Comparison of ENCODE assay signal across 8 cellular contexts in the genomic region with DNA sequence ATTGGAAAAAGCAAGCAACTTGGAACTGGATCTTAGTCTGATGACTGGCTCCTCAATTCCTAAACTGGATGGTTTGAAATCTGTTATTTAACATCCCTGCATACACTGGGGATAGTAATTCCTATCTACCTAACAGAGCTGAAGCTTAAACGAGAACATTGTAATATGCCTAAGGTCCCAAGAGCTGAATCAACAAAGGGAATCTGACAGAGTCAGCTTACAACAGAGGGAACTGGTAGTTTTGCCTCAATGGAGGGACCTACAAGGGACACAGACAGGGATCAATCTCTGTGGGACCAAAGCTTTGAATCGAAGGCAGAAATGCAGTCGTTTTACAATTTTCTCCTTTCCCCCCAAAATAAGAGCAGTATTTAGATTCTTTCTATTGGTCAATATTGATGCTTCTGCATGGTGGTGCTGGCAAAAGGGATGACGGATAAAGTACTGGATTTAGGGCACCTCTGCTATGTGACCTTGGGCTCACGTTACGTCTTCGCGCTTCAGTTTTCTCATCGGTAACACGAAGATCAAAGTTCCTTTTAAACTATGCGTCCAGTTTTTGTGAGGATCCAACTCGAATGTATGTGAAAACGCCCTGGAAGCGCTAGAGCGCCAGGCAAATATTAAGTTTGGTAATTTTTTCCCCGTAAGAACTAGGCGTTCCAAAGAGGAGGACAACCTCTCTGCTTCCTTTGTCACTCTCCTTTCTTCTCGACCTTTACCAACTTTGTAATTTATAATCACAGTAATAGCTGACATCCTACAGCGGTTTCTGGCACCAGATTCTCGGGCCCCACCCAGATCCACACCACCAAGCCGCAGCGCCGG. TPM values are rescaled to one million over a fixed set of nuclear protein-coding genes. Genes with fewer than 3 reads are reported as not detected.
DNase-seq lines count a peak whose midpoint lies in the region; ATAC-seq and TF ChIP-seq lines count a peak whose summit lies in the region.

No MANE protein-coding gene starts in this region.

- no peaks in the 10 kb centered on the region for H3K9me3 Mint-ChIP-seq in GM23338
- no peaks in the 10 kb centered on the region for H3K9me3 Mint-ChIP-seq in WTC11
- no peaks in the 10 kb centered on the region for H3K9me3 Mint-ChIP-seq in activated T-helper 17 cell treated with anti-CD3 and anti-CD28 coated beads, Interleukin-2, amount 50 U/mL, for 72 hours

- H3K27me3 ChIP-seq in GM23338 (ENCODE audit: insufficient read depth) (peaks cover 16% of the 10 kb centered on the region), stomach smooth muscle (ENCODE audit: control insufficient read depth in 1 of 2, insufficient read depth in 2 of 2, low read length in 2 of 2) (no peaks in the 10 kb centered on the region)

- H3K27me3 Mint-ChIP-seq in GM23338 (ENCODE audit: insufficient read depth, low read depth, poor library complexity) (peaks cover 7% of the 10 kb centered on the region), WTC11 (ENCODE audit: low read depth) (peaks cover 12% of the 10 kb centered on the region)
- no peaks in the 10 kb centered on the region for H3K27me3 Mint-ChIP-seq in activated T-helper 17 cell treated with anti-CD3 and anti-CD28 coated beads, Interleukin-2, amount 50 U/mL, for 72 hours

- H3K27ac ChIP-seq in GM23338 (ENCODE audit: low read depth) (no peak overlapping the region), stomach smooth muscle (ENCODE audit: low read length) (peak overlapping the region; percentile 89)

- no peak overlapping the region for H3K27ac Mint-ChIP-seq in GM23338
- H3K27ac Mint-ChIP-seq in WTC11, result no peak overlapping the region
- no peak overlapping the region for H3K27ac Mint-ChIP-seq in activated T-helper 17 cell treated with anti-CD3 and anti-CD28 coated beads, Interleukin-2, amount 50 U/mL, for 72 hours

- POLR2A ChIA-PET in WTC11 (lab: Charles Lee), result interaction anchor here (0.7 to 1.5 kb wide), 3 partner anchors 50 to 271 kb away, joined by 4 read pairs; a partner anchor contains a TSS

- H3K9me3 ChIP-seq in iPS-18c (ENCODE audit: control insufficient read depth, insufficient read depth, low read length), result no peaks in the 10 kb centered on the region
- no peaks in the 10 kb centered on the region for H3K9me3 ChIP-seq in stomach smooth muscle (ENCODE audit: control insufficient read depth in 2 of 2, low read length in 2 of 2)

- H3K9ac ChIP-seq in stomach smooth muscle (ENCODE audit: low read length in 2 of 2), result peak overlapping the region; percentile 77 to 85

- peak; percentile 26 for DNase-seq in GM23338 (ENCODE audit: low spot score)
- no peak for DNase-seq in WTC11 (ENCODE audit: low spot score)
- no peak for DNase-seq in activated gamma-delta T cell (lab: John Stamatoyannopoulos, UW)
- DNase-seq in cerebellum (ENCODE audit: low spot score), result no peak
- no peak for DNase-seq in middle frontal gyrus (ENCODE audit: extremely low spot score, low spot score)

- ATAC-seq in GM23338 (no peak), WTC11 (no peak)
- no peak for ATAC-seq in activated T-helper 17 cell treated with anti-CD3 and anti-CD28 coated beads, Interleukin-2, amount 50 U/mL, for 72 hours (replicated peaks)

- H3K4me2 ChIP-seq in GM23338, result peak overlapping the region; percentile 91

- peaks cover 3% of the 10 kb centered on the region; the same call in 1 of the 2 replicates for H3F3A ChIP-seq in GM23338 (replicated peaks; ENCODE audit: low read depth)

- H3K36me3 Mint-ChIP-seq in GM23338 (ENCODE audit: low read depth) (no peaks in the 10 kb centered on the region), WTC11 (peaks cover 6% of the 10 kb centered on the region)
- peaks cover 18% of the 10 kb centered on the region for H3K36me3 Mint-ChIP-seq in activated T-helper 17 cell treated with anti-CD3 and anti-CD28 coated beads, Interleukin-2, amount 50 U/mL, for 72 hours (ENCODE audit: low read depth)

- H3K4me1 ChIP-seq in GM23338 (ENCODE audit: insufficient read depth) (peaks cover 6% of the 10 kb centered on the region; the same call in 1 of the 2 replicates), stomach smooth muscle (ENCODE audit: control insufficient read depth, insufficient read depth, low read length) (peaks cover 29% of the 10 kb centered on the region)

- peaks cover 53% of the 10 kb centered on the region for H3K79me2 ChIP-seq in GM23338 (replicated peaks; ENCODE audit: insufficient read depth)

- H3K4me3 ChIP-seq in GM23338 (peak overlapping the region; percentile 71), iPS-18c (ENCODE audit: insufficient read depth, low read depth, low read length) (peak overlapping the region; percentile 62), stomach smooth muscle (ENCODE audit: low read length in 2 of 2) (peak overlapping the region; percentile 85 to 98)

- H4K20me1 ChIP-seq in GM23338 (replicated peaks; ENCODE audit: insufficient read depth), result peaks cover 47% of the 10 kb centered on the region

- no peaks in the 10 kb centered on the region for H3K9me2 ChIP-seq in GM23338 (ENCODE audit: insufficient read depth)

- TF ChIP-seq CTCF in GM23338 (conservative IDR thresholded peaks at IDR 0.05; ENCODE audit: low read depth in 2 of 2) (no peak), WTC11 (IDR thresholded peaks at IDR 0.05) (no peak)

- peaks cover 8% of the 10 kb centered on the region; the same call in 2 of the 3 replicates for H3K4me1 Mint-ChIP-seq in GM23338
- peaks cover 8% of the 10 kb centered on the region; the same call in 1 of the 2 replicates for H3K4me1 Mint-ChIP-seq in WTC11
- H3K4me1 Mint-ChIP-seq in activated T-helper 17 cell treated with anti-CD3 and anti-CD28 coated beads, Interleukin-2, amount 50 U/mL, for 72 hours, result peaks cover 7% of the 10 kb centered on the region

- H3K4me3 Mint-ChIP-seq in GM23338 (no peak overlapping the region), WTC11 (no peak overlapping the region)
- H3K4me3 Mint-ChIP-seq in activated T-helper 17 cell treated with anti-CD3 and anti-CD28 coated beads, Interleukin-2, amount 50 U/mL, for 72 hours, result no peak overlapping the region

- H2AFZ ChIP-seq in GM23338, result no peak overlapping the region

- CTCF ChIA-PET in WTC11 (lab: Charles Lee), result interaction anchor here (1.0 to 1.6 kb wide), 3 partner anchors 40 to 118 kb away, joined by 4 to 11 read pairs (median 4); no protein-coding TSS in a partner anchor

- H3K36me3 ChIP-seq in GM23338 (ENCODE audit: insufficient read depth) (no peaks in the 10 kb centered on the region), stomach smooth muscle (ENCODE audit: control insufficient read depth in 2 of 2, insufficient read depth in 2 of 2, low read length in 2 of 2) (no peaks in the 10 kb centered on the region)

TF ChIP-seq in GM23338, 12 proteins besides CTCF, POLR2A, EP300 and RAD21 (continues in another document):
- no peak for TF ChIP-seq POLR2AphosphoS5 (IDR thresholded peaks at IDR 0.05; ENCODE audit: low read depth)
- no peak for TF ChIP-seq EZH2 (IDR thresholded peaks at IDR 0.05; ENCODE audit: low read depth, unreplicated experiment)

TF ChIP-seq in WTC11, 78 proteins besides CTCF, POLR2A, EP300 and RAD21:
- TF ChIP-seq FOXK1 (CRISPR knock-in tag; IDR thresholded peaks at IDR 0.05) (no peak), ATF1 (CRISPR knock-in tag; IDR thresholded peaks at IDR 0.05) (no peak), ZNF263 (CRISPR knock-in tag; IDR thresholded peaks at IDR 0.05; ENCODE audit: low read depth) (no peak), CREB1 (CRISPR knock-in tag; IDR thresholded peaks at IDR 0.05) (no peak), CREM (CRISPR knock-in tag; IDR thresholded peaks at IDR 0.05) (0 out of 2 replicates have a peak, but pooled peaks have one; percentile 6), EMX1 (CRISPR knock-in tag; IDR thresholded peaks at IDR 0.05) (no peak)
- TF ChIP-seq, protein P1, sequence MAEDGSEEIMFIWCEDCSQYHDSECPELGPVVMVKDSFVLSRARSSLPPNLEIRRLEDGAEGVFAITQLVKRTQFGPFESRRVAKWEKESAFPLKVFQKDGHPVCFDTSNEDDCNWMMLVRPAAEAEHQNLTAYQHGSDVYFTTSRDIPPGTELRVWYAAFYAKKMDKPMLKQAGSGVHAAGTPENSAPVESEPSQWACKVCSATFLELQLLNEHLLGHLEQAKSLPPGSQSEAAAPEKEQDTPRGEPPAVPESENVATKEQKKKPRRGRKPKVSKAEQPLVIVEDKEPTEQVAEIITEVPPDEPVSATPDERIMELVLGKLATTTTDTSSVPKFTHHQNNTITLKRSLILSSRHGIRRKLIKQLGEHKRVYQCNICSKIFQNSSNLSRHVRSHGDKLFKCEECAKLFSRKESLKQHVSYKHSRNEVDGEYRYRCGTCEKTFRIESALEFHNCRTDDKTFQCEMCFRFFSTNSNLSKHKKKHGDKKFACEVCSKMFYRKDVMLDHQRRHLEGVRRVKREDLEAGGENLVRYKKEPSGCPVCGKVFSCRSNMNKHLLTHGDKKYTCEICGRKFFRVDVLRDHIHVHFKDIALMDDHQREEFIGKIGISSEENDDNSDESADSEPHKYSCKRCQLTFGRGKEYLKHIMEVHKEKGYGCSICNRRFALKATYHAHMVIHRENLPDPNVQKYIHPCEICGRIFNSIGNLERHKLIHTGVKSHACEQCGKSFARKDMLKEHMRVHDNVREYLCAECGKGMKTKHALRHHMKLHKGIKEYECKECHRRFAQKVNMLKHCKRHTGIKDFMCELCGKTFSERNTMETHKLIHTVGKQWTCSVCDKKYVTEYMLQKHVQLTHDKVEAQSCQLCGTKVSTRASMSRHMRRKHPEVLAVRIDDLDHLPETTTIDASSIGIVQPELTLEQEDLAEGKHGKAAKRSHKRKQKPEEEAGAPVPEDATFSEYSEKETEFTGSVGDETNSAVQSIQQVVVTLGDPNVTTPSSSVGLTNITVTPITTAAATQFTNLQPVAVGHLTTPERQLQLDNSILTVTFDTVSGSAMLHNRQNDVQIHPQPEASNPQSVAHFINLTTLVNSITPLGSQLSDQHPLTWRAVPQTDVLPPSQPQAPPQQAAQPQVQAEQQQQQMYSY (CRISPR knock-in tag; IDR thresholded peaks at IDR 0.05), result no peak

RNA-seq across cellular contexts. Expression of a gene that starts 1.1 kb away (rescaled TPM):
- 96.9 and 101 TPM in 2 replicates for total RNA-seq in GM23338 (2014; rRNA removed; shearing (Covaris generic))
- polyA plus RNA-seq in GM23338 (2016; fragmentation: Nextera tagmentation; extraction: Ambion mirVana), result 39.4 and 41.2 TPM in 2 replicates
- total RNA-seq in WTC11 (2021) (93.3 to 94.6 TPM (median 93.6 TPM) in 3 replicates), cerebellum (115 TPM)
- total RNA-seq in activated T-helper 17 cell treated with anti-CD3 and anti-CD28 coated beads, Interleukin-2, amount 50 U/mL, for 72 hours, result 10 to 100 TPM; 43.0 to 74.4 TPM

RNA-seq across cellular contexts. Expression of a gene that starts 2.4 kb away (rescaled TPM):
- 5.6 and 6.6 TPM in 2 replicates for total RNA-seq in GM23338 (2014; rRNA removed; shearing (Covaris generic))
- 2.8 and 3.3 TPM in 2 replicates for polyA plus RNA-seq in GM23338 (2016; fragmentation: Nextera tagmentation; extraction: Ambion mirVana)
- 11.6 to 13.1 TPM (median 12.8 TPM) in 3 replicates for total RNA-seq in WTC11 (2021)
- total RNA-seq in cerebellum, result 6.0 TPM
- 10 to 100 TPM; 11.1 to 16.2 TPM for total RNA-seq in activated T-helper 17 cell treated with anti-CD3 and anti-CD28 coated beads, Interleukin-2, amount 50 U/mL, for 72 hours

RNA-seq across cellular contexts. Expression of a gene that starts 50.1 kb away (rescaled TPM):
- total RNA-seq in GM23338 (2014; rRNA removed; shearing (Covaris generic)), result 0.69 TPM in 1 of 2 replicates, not detected in the other
- 1.1 and 1.5 TPM in 2 replicates for polyA plus RNA-seq in GM23338 (2016; fragmentation: Nextera tagmentation; extraction: Ambion mirVana)
- 0.57 to 0.96 TPM (median 0.87 TPM) in 3 replicates for total RNA-seq in WTC11 (2021)
- total RNA-seq in cerebellum, result not detected
- under 1 TPM; 0.29 to 0.39 TPM for total RNA-seq in activated T-helper 17 cell treated with anti-CD3 and anti-CD28 coated beads, Interleukin-2, amount 50 U/mL, for 72 hours
